ENCODE assay signal across 1 cellular context in the genomic region with DNA sequence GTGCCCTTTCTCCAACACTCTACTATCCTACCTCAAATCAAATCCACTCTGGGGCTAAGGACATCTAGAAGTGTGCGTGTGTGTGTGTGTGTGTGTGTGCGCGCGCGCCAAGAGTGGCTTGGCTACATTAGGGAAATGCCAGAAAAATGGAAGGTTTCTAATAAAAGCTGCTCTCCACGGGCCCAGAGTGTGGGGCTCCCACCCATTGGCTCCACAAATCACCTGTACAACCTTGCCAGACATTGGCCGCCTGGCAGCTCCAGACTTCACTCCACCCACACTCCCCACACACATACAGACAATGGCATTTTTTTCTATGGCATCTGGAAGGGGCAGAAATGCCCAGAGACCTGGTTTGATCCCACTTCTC.
TF ChIP-seq lines count a peak whose summit lies in the region.

No MANE protein-coding gene starts in this region.

TF ChIP-seq in endothelial cell of umbilical vein, 7 proteins besides CTCF, POLR2A, EP300 and RAD21:
- TF ChIP-seq EZH2 (IDR thresholded peaks at IDR 0.05; ENCODE audit: borderline replicate concordance, low read depth, low read length, severe bottlenecking) (no peak), POLR2AphosphoS5 (IDR thresholded peaks at IDR 0.05; ENCODE audit: insufficient read depth, low read depth, low read length) (no peak), FOS (IDR thresholded peaks at IDR 0.05; ENCODE audit: borderline replicate concordance, insufficient read depth, low read length) (no peak), GATA2 (IDR thresholded peaks at IDR 0.05; ENCODE audit: insufficient read depth, insufficient read length, low read depth, low read length) (no peak), JUN (IDR thresholded peaks at IDR 0.05; ENCODE audit: borderline replicate concordance, insufficient read depth, insufficient read length, low read depth) (no peak), MAX (IDR thresholded peaks at IDR 0.05; ENCODE audit: insufficient read depth, insufficient read length) (no peak), MYC (IDR thresholded peaks at IDR 0.05; ENCODE audit: low read depth, low read length) (no peak)
